Comparison of ENCODE assay signal across 21 cellular contexts in genomic region chr11:913043-913442, GRCh38.
"Had no signal": no experiment of that assay in that cellular context is flagged by ENCODE, and none has a peak within 500 bp of the region (broad histone marks: within the 10 kb centered on the region; RNA-seq: fewer than 3 reads in every experiment).

No MANE protein-coding gene starts in this region.

- H3K9me3 Mint-ChIP-seq: central memory CD8-positive, alpha-beta T cell; memory B cell; mesothelial cell of epicardium; natural killer cell; stimulated activated memory B cell treated with anti-CD40 and anti-IgM and Interleukin-4, amounts not matched to agents 10 μg/mL and 1 μg/mL and 100 μg/mL, for 72 hours; stimulated activated naive CD8-positive, alpha-beta T cell treated with anti-CD3 and anti-CD28 coated beads, Interleukin-15, amount 100 ng/mL, for 72 hours had no signal

- H3K36me3 ChIP-seq: esophagus squamous epithelium, left ventricle myocardium inferior, lower lobe of right lung, right atrium auricular region, thoracic aorta, transverse colon had no signal

- H3K4me3 Mint-ChIP-seq: central memory CD8-positive, alpha-beta T cell; memory B cell; mesothelial cell of epicardium; natural killer cell; stimulated activated memory B cell treated with anti-CD40 and anti-IgM and Interleukin-4, amounts not matched to agents 10 μg/mL and 1 μg/mL and 100 μg/mL, for 72 hours; stimulated activated naive CD8-positive, alpha-beta T cell treated with anti-CD3 and anti-CD28 coated beads, Interleukin-15, amount 100 ng/mL, for 72 hours had no signal

- H3K9me3 ChIP-seq: esophagus squamous epithelium, gastroesophageal sphincter, left ventricle myocardium inferior, lower lobe of right lung, right atrium auricular region, thoracic aorta, transverse colon had no signal

- H3K4me3 ChIP-seq: esophagus squamous epithelium, left ventricle myocardium inferior, lower lobe of right lung, right atrium auricular region, smooth muscle cell, thoracic aorta, transverse colon had no signal

- H3K27me3 ChIP-seq: esophagus squamous epithelium, gastroesophageal sphincter, right atrium auricular region, transverse colon had no signal

- H3K27ac ChIP-seq: epithelial cell of prostate, gastroesophageal sphincter, left ventricle myocardium inferior, lower lobe of right lung, right atrium auricular region, thoracic aorta, transverse colon had no signal

- H3K27me3 Mint-ChIP-seq: central memory CD8-positive, alpha-beta T cell; memory B cell; stimulated activated memory B cell treated with anti-CD40 and anti-IgM and Interleukin-4, amounts not matched to agents 10 μg/mL and 1 μg/mL and 100 μg/mL, for 72 hours; stimulated activated naive CD8-positive, alpha-beta T cell treated with anti-CD3 and anti-CD28 coated beads, Interleukin-15, amount 100 ng/mL, for 72 hours had no signal

- H3K36me3 Mint-ChIP-seq: memory B cell; mesothelial cell of epicardium; natural killer cell; stimulated activated memory B cell treated with anti-CD40 and anti-IgM and Interleukin-4, amounts not matched to agents 10 μg/mL and 1 μg/mL and 100 μg/mL, for 72 hours had no signal

- H3K27ac Mint-ChIP-seq: memory B cell; mesothelial cell of epicardium; natural killer cell; stimulated activated memory B cell treated with anti-CD40 and anti-IgM and Interleukin-4, amounts not matched to agents 10 μg/mL and 1 μg/mL and 100 μg/mL, for 72 hours had no signal

- DNase-seq: cortex of kidney; effector memory CD4-positive, alpha-beta T cell; esophagus squamous epithelium; foreskin fibroblast; kidney; left cardiac atrium; left ventricle myocardium inferior; lower lobe of right lung; natural killer cell; stimulated activated CD4-positive, alpha-beta T cell treated with anti-CD3 and anti-CD28 coated beads, Interleukin-4, amount 100 ng/mL, for 1 hour; stimulated activated naive CD8-positive, alpha-beta T cell treated with anti-CD3 and anti-CD28 coated beads, Interleukin-15, amount 100 ng/mL, for 72 hours; transverse colon had no signal

- ATAC-seq: gastroesophageal sphincter; left cardiac atrium; lower lobe of right lung; natural killer cell; stimulated activated memory B cell treated with anti-CD40 and anti-IgM and Interleukin-4, amounts not matched to agents 10 μg/mL and 1 μg/mL and 100 μg/mL, for 72 hours; stimulated activated naive CD8-positive, alpha-beta T cell treated with anti-CD3 and anti-CD28 coated beads, Interleukin-15, amount 100 ng/mL, for 72 hours had no signal
